Comparison of ENCODE assay signal across 22 cellular contexts in genomic region chr11:34747261-34747660, GRCh38.
DNase-seq lines count a peak whose midpoint lies in the region; ATAC-seq, FAIRE-seq and TF ChIP-seq lines count a peak whose summit lies in the region.
"Had no signal": no experiment of that assay in that cellular context is flagged by ENCODE, and none has a peak within 500 bp of the region (broad histone marks: within the 10 kb centered on the region; RNA-seq: fewer than 3 reads in every experiment).

No MANE protein-coding gene starts in this region.

- no peak overlapping the region for H3K4me3 ChIP-seq in right cardiac atrium (ENCODE audit: low read length)
- H3K4me3 ChIP-seq in bronchial epithelial cell (ENCODE audit: low read depth, low read length), result no peak overlapping the region
- H3K4me3 ChIP-seq in small intestine (ENCODE audit: low read depth in 1 of 2, low read length in 2 of 2), result no peak overlapping the region
- H3K4me3 ChIP-seq: BLaER1, GM12878, GM23338 had no signal

- H3K27ac Mint-ChIP-seq in activated naive CD8-positive, alpha-beta T cell treated with anti-CD3 and anti-CD28 coated beads for 36 hours, result no peak overlapping the region
- H3K27ac Mint-ChIP-seq: B cell; CD4-positive, CD25-positive, alpha-beta regulatory T cell; CD8-positive, alpha-beta T cell; GM23338; H9 had no signal

- FAIRE-seq in bronchial epithelial cell (lab: Jason Lieb, UNC) (peak; percentile 70), small intestine (lab: Jason Lieb, UNC) (no peak)
- FAIRE-seq: A204.1, G401.6, GM12878, GM19239 had no signal

- intact Hi-C loops in Right ventricle myocardium inferior (cut with DNase I) (no loop called here), right cardiac atrium (cut with DNase I) (no loop called here)

- ATAC-seq in Right ventricle myocardium inferior (no peak), right cardiac atrium (no peak), GM21737 (IDR thresholded peaks at IDR 0.05; ENCODE audit: unreplicated experiment) (no peak)
- ATAC-seq: CD8-positive, alpha-beta T cell; GM12878; GM23338; HCT116 had no signal

- DNase-seq in Right ventricle myocardium inferior (ENCODE audit: missing footprints) (peak; percentile 8), right cardiac atrium (no peak), bronchial epithelial cell (ENCODE audit: low read depth) (no peak), small intestine (peak; percentile 83)
- DNase-seq in activated naive CD8-positive, alpha-beta T cell treated with anti-CD3 and anti-CD28 coated beads for 36 hours, result no peak
- DNase-seq: CD4-positive, CD25-positive, alpha-beta regulatory T cell; CD8-positive, alpha-beta T cell; DMS153; DND-41; H9 had no signal

- no peak for TF ChIP-seq CTCF in bronchial epithelial cell (IDR thresholded peaks at IDR 0.05; ENCODE audit: insufficient read depth, low read length, severe bottlenecking)

- H3K4me1 ChIP-seq in right cardiac atrium (ENCODE audit: control insufficient read depth, insufficient read depth, low read length), result peaks cover 2% of the 10 kb centered on the region
- no peaks in the 10 kb centered on the region for H3K4me1 ChIP-seq in small intestine (ENCODE audit: control insufficient read depth in 2 of 2, insufficient read depth in 1 of 2, low read depth in 1 of 2, low read length in 1 of 2)
- H3K4me1 ChIP-seq: BLaER1 had no signal

- H3K9me3 ChIP-seq in right cardiac atrium (ENCODE audit: control insufficient read depth, low read length), result no peaks in the 10 kb centered on the region
- H3K9me3 ChIP-seq in small intestine (ENCODE audit: control insufficient read depth, low read depth), result no peaks in the 10 kb centered on the region
- H3K9me3 ChIP-seq: BLaER1, Caco-2 had no signal

- H3K4me1 Mint-ChIP-seq in activated naive CD8-positive, alpha-beta T cell treated with anti-CD3 and anti-CD28 coated beads for 36 hours, result no peaks in the 10 kb centered on the region
- H3K4me1 Mint-ChIP-seq: B cell; CD4-positive, CD25-positive, alpha-beta regulatory T cell; GM23338; H9 had no signal

- H3K36me3 Mint-ChIP-seq in activated naive CD8-positive, alpha-beta T cell treated with anti-CD3 and anti-CD28 coated beads for 36 hours, result no peaks in the 10 kb centered on the region
- H3K36me3 Mint-ChIP-seq: CD4-positive, CD25-positive, alpha-beta regulatory T cell; CD8-positive, alpha-beta T cell had no signal

- H3K27ac ChIP-seq in right cardiac atrium (ENCODE audit: low read length) (no peak overlapping the region), small intestine (ENCODE audit: low read depth in 1 of 2, low read length in 1 of 2) (no peak overlapping the region)
- H3K27ac ChIP-seq: 22Rv1, BLaER1, C4-2B had no signal

- no peak overlapping the region for H3K4me3 Mint-ChIP-seq in activated naive CD8-positive, alpha-beta T cell treated with anti-CD3 and anti-CD28 coated beads for 36 hours
- H3K4me3 Mint-ChIP-seq: B cell; CD4-positive, CD25-positive, alpha-beta regulatory T cell; CD8-positive, alpha-beta T cell; GM23338; H9 had no signal

- H3K27me3 ChIP-seq in right cardiac atrium (ENCODE audit: control insufficient read depth, insufficient read depth) (no peaks in the 10 kb centered on the region), bronchial epithelial cell (ENCODE audit: control insufficient read depth, insufficient read depth, low read length) (no peaks in the 10 kb centered on the region), small intestine (ENCODE audit: control insufficient read depth in 2 of 2, insufficient read depth in 2 of 2, low read length in 2 of 2) (no peaks in the 10 kb centered on the region)
- H3K27me3 ChIP-seq: BLaER1 had no signal

- WGBS in right cardiac atrium, result 45% methylated on average over 3 of the region's 3 CpGs
- 9 to 39% (median 37%) methylated on average over 3 of the region's 3 CpGs for WGBS in small intestine, 3 donors

- H3K36me3 ChIP-seq in bronchial epithelial cell (ENCODE audit: control insufficient read depth, insufficient read depth, low read length) (no peaks in the 10 kb centered on the region), small intestine (ENCODE audit: control insufficient read depth in 2 of 2, insufficient read depth in 2 of 2, low read length in 2 of 2) (no peaks in the 10 kb centered on the region)
- H3K36me3 ChIP-seq: BLaER1 had no signal

- peaks cover 11% of the 10 kb centered on the region for H3K27me3 Mint-ChIP-seq in activated naive CD8-positive, alpha-beta T cell treated with anti-CD3 and anti-CD28 coated beads for 36 hours

- no peaks in the 10 kb centered on the region for H3K9me3 Mint-ChIP-seq in activated naive CD8-positive, alpha-beta T cell treated with anti-CD3 and anti-CD28 coated beads for 36 hours
- H3K9me3 Mint-ChIP-seq: CD8-positive, alpha-beta T cell; GM23338 had no signal

Comparison
In these comparisons a context has a peak if more than half of its experiments do, and no peak if none do; other contexts are left out.
1. DNase-seq: peak in Right ventricle myocardium inferior (single experiment) and small intestine (single experiment); none in right cardiac atrium (0 of 3), bronchial epithelial cell (single experiment) and activated naive CD8-positive, alpha-beta T cell treated with anti-CD3 and anti-CD28 coated beads for 36 hours (single experiment).